Comparison of ENCODE assay signal across 8 cellular contexts in the genomic region with DNA sequence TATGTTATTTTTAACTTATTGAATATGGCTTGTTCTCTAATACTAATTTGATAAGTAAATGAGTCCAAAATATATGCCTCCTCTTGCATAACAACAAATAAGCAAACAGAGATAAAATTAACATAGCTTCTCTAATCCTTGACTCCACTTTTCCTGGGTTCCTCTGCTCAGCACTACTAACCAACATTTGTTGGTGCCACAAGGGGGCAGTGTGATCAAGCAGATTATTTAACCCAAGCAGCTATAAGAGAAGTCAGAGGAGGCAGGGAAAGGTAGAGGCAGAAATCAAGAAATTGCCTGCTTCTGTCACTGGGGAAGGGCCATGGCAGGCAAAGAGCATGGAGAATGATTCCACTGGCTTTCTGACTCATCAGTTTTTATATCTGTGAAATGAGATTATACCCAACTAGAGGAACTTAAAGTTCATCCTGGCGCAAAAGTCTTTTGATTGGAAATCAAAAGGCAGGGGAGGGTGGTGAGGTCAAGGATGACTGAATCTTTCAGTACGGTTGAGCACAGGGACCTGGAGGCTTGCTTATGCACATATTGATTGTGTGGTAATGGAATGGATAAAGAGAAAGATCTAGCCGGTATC.
DNase-seq lines count a peak whose midpoint lies in the region; ATAC-seq, FAIRE-seq and TF ChIP-seq lines count a peak whose summit lies in the region.

No MANE protein-coding gene starts in this region.

- no peaks in the 10 kb centered on the region for H3K36me3 Mint-ChIP-seq in CD4-positive, alpha-beta T cell (ENCODE audit: low read depth)

- no peaks in the 10 kb centered on the region for H3K9me3 Mint-ChIP-seq in CD4-positive, alpha-beta T cell

- no peak overlapping the region for H3K4ac ChIP-seq in neuronal stem cell (ENCODE audit: low read length)

- H4K8ac ChIP-seq in neuronal stem cell (ENCODE audit: low read depth, low read length) = no peak overlapping the region

- H3K18ac ChIP-seq in neuronal stem cell (ENCODE audit: low read length) = no peak overlapping the region

- no peak overlapping the region for H2BK12ac ChIP-seq in neuronal stem cell (ENCODE audit: low read length)

- TF ChIP-seq EP300 in suprapubic skin (IDR thresholded peaks at IDR 0.05) = no peak

- no peaks in the 10 kb centered on the region for H3K79me1 ChIP-seq in neuronal stem cell (ENCODE audit: low read depth, low read length)

- ATAC-seq in CD4-positive, alpha-beta T cell (ENCODE audit: poor library complexity) = peak; percentile 64

- H3K9ac ChIP-seq in neuronal stem cell (ENCODE audit: low read depth, low read length, poor library complexity) = no peak overlapping the region

- no peak overlapping the region for H2BK120ac ChIP-seq in neuronal stem cell (ENCODE audit: low read depth, low read length)

- FAIRE-seq in GM19239 (lab: Jason Lieb, UNC) = peak; percentile 77

- TF ChIP-seq CTCF in CD4-positive, alpha-beta T cell (IDR thresholded peaks at IDR 0.05) = peak; percentile 94
- TF ChIP-seq CTCF in fibroblast of mammary gland (conservative IDR thresholded peaks at IDR 0.05; ENCODE audit: control insufficient read depth, insufficient read depth, low read depth, low read length) (peak; percentile 71), suprapubic skin (IDR thresholded peaks at IDR 0.05) (peak; percentile 41 to 59)

- CTCF ChIA-PET in CD4-positive, alpha-beta T cell (lab: Charles Lee) = interaction anchor here (0.6 to 5.1 kb wide), 9 partner anchors 9 to 359 kb away, joined by 3 to 134 read pairs (median 4); a partner anchor contains a TSS

- no peak overlapping the region for H2AFZ ChIP-seq in neuronal stem cell (ENCODE audit: low read length)

- no peak overlapping the region for H3K4me2 ChIP-seq in neuronal stem cell (ENCODE audit: insufficient read depth, low read length, poor library complexity, severe bottlenecking)

- H3K14ac ChIP-seq in neuronal stem cell (ENCODE audit: low read length) = no peak overlapping the region

- no CpG with 5 or more reads among the region's 3 CpGs for WGBS in neuronal stem cell (ENCODE audit: extremely low coverage in 2 of 2, insufficient read length in 2 of 2, insufficient replicate concordance in 1 of 2), 2 donors
- WGBS in suprapubic skin = 75% methylated on average over 3 of the region's 3 CpGs

- H3K27me3 Mint-ChIP-seq in CD4-positive, alpha-beta T cell = peaks cover 12% of the 10 kb centered on the region

- no peak overlapping the region for H2AK5ac ChIP-seq in neuronal stem cell (ENCODE audit: low read depth, low read length)

- no peak overlapping the region for H2BK15ac ChIP-seq in neuronal stem cell (ENCODE audit: low read length)

- H3K4me3 ChIP-seq in fibroblast of mammary gland (ENCODE audit: control insufficient read depth, low read depth, low read length) (no peak overlapping the region), neuronal stem cell (ENCODE audit: low read length in 2 of 2) (no peak overlapping the region), suprapubic skin (no peak overlapping the region)

- no peak overlapping the region for H3K27ac Mint-ChIP-seq in CD4-positive, alpha-beta T cell

- H3K36me3 ChIP-seq in neuronal stem cell (replicated peaks in 1 of 2; ENCODE audit: control insufficient read depth in 2 of 2, insufficient read depth in 2 of 2, low read length in 2 of 2) (no peaks in the 10 kb centered on the region), suprapubic skin (no peaks in the 10 kb centered on the region)

- peaks cover 17% of the 10 kb centered on the region for H3K27me3 ChIP-seq in CD4-positive, alpha-beta T cell (ENCODE audit: control insufficient read depth, insufficient read depth, low read length)
- H3K27me3 ChIP-seq in neuronal stem cell (ENCODE audit: control insufficient read depth in 3 of 3, insufficient read depth in 3 of 3, low read depth in 1 of 3, low read length in 3 of 3) (no peaks in the 10 kb centered on the region), suprapubic skin (no peaks in the 10 kb centered on the region)

- no peak overlapping the region for H3K23ac ChIP-seq in neuronal stem cell (ENCODE audit: low read depth, low read length, poor library complexity)

- POLR2A ChIA-PET in CD4-positive, alpha-beta T cell (lab: Charles Lee) = interaction anchor here (0.9 to 4.7 kb wide), 4 partner anchors 74 to 359 kb away, joined by 3 to 39 read pairs (median 10); a partner anchor contains a TSS

- H3K9me3 ChIP-seq in CD4-positive, alpha-beta T cell (ENCODE audit: control insufficient read depth, low read length) = no peaks in the 10 kb centered on the region
- H3K9me3 ChIP-seq in neuronal stem cell (replicated peaks in 1 of 2; ENCODE audit: control insufficient read depth in 2 of 2, insufficient read depth in 1 of 2, low read depth in 1 of 2, low read length in 2 of 2) (no peaks in the 10 kb centered on the region), suprapubic skin (no peaks in the 10 kb centered on the region)

- DNase-seq in CD4-positive, alpha-beta T cell = peak; percentile 44 to 68 (median 62)
- DNase-seq in GM19239 (ENCODE audit: insufficient read length, low spot score) = peak; percentile 10
- DNase-seq in HK-2 (ENCODE audit: unreplicated experiment) = peak; percentile 51
- DNase-seq in OCI-M1 (lab: John Stamatoyannopoulos, UW) = peak; percentile 84
- peak; percentile 48 for DNase-seq in activated T-cell treated with anti-CD3 and anti-CD28 coated beads for 48 hours (ENCODE audit: low read depth)
- peak; percentile 60 for DNase-seq in fibroblast of mammary gland (ENCODE audit: low read depth)
- peak; percentile 65 for DNase-seq in neuronal stem cell (ENCODE audit: low spot score)
- no peak for DNase-seq in suprapubic skin (ENCODE audit: low spot score in 2 of 2)

- no peak overlapping the region for H3K4me3 Mint-ChIP-seq in CD4-positive, alpha-beta T cell

- no peak overlapping the region for H3K27ac ChIP-seq in CD4-positive, alpha-beta T cell (ENCODE audit: low read depth, low read length)
- no peak overlapping the region for H3K27ac ChIP-seq in neuronal stem cell (replicated peaks; ENCODE audit: low read length)
- no peak overlapping the region for H3K27ac ChIP-seq in suprapubic skin

- intact Hi-C loops in CD4-positive, alpha-beta T cell (cut with DNase I, micrococcal nuclease) = loop anchor here (1.0 to 5.0 kb wide), 5 partner anchors 152 to 800 kb away; a partner anchor contains a TSS

- H2BK5ac ChIP-seq in neuronal stem cell (ENCODE audit: low read length) = no peak overlapping the region

- TF ChIP-seq POLR2A in suprapubic skin (IDR thresholded peaks at IDR 0.05) = no peak

- no peaks in the 10 kb centered on the region for H3K4me1 Mint-ChIP-seq in CD4-positive, alpha-beta T cell (ENCODE audit: low read depth)

- no peaks in the 10 kb centered on the region for H3K4me1 ChIP-seq in neuronal stem cell (ENCODE audit: control insufficient read depth in 2 of 2, insufficient read depth in 1 of 2, low read depth in 1 of 2, low read length in 2 of 2)
- peaks cover 3% of the 10 kb centered on the region for H3K4me1 ChIP-seq in suprapubic skin

- no peak overlapping the region for H4K91ac ChIP-seq in neuronal stem cell (ENCODE audit: low read depth, low read length, poor library complexity)

Comparison
In these comparisons a context has a peak if more than half of its experiments do, and no peak if none do; other contexts are left out.
1. DNase-seq: peak in CD4-positive, alpha-beta T cell (10 of 10), GM19239 (single experiment), HK-2 (single experiment), OCI-M1 (single experiment), activated T-cell treated with anti-CD3 and anti-CD28 coated beads for 48 hours (single experiment), fibroblast of mammary gland (single experiment) and neuronal stem cell (single experiment); none in suprapubic skin (0 of 2).
2. Peak in every context shown above with its lines, with median percentiles within 50 percentile points of each other: CTCF ChIP-seq.